18 cellular contexts compared by ENCODE assay signal in genomic region chr2:159126653-159127052, GRCh38.
DNase-seq lines count a peak whose midpoint lies in the region; ATAC-seq and TF ChIP-seq lines count a peak whose summit lies in the region.
"Had no signal": no experiment of that assay in that cellular context is flagged by ENCODE, and none has a peak within 500 bp of the region (broad histone marks: within the 10 kb centered on the region; RNA-seq: fewer than 3 reads in every experiment).

No MANE protein-coding gene starts in this region.

- H4K20me1 ChIP-seq in DND-41 (ENCODE audit: insufficient read depth, low read length) (no peaks in the 10 kb centered on the region), PC-3 (ENCODE audit: low read length) (no peaks in the 10 kb centered on the region)

- H3K9me2 ChIP-seq in PC-3 (replicated peaks; ENCODE audit: low read length), result no peaks in the 10 kb centered on the region

- no peak for DNase-seq in DND-41
- DNase-seq in PC-3, result peak; percentile 48
- DNase-seq in epithelial cell of prostate (ENCODE audit: low read depth, low spot score), result no peak
- DNase-seq in breast epithelium (ENCODE audit: low spot score in 2 of 2), result no peak
- DNase-seq in ACHN, result no peak
- DNase-seq in stimulated activated CD4-positive, alpha-beta T cell treated with anti-CD3 and anti-CD28 coated beads, Interleukin-1b, Interleukin-23, amount 100 ng/mL, for 48 hours, result no peak
- DNase-seq: activated CD4-positive, alpha-beta T cell treated with anti-CD3 and anti-CD28 coated beads, Interleukin-2, amount 10 ng/mL, durations not matched to agents 24 days and 14 days; activated naive CD4-positive, alpha-beta T cell treated with anti-CD3 and anti-CD28 coated beads, Interleukin-2, amount 50 U/mL, for 16 hours; MM.1S; NCI-H187 treated with DMSO at 0.1 percent for 48 hours; NCI-H510A treated with DMSO at 0.1 percent for 48 hours; T1000 had no signal

- in situ Hi-C loops in ACHN (cut with HindIII; ENCODE audit: low pct_ligation_motif_present, low pct_unique_long_range_greater_than_20kb, low sequenced_read_pairs), result no loop called here

- peaks cover 14% of the 10 kb centered on the region for H3K36me3 Mint-ChIP-seq in nephron (ENCODE audit: low read depth)

- no peak for ATAC-seq in DND-41 (ENCODE audit: insufficient read depth, low read depth)
- no peak for ATAC-seq in PC-3
- no peak for ATAC-seq in HG03196 (IDR thresholded peaks at IDR 0.05; ENCODE audit: unreplicated experiment)
- ATAC-seq: HCT116 had no signal

- H3K79me2 ChIP-seq in DND-41 (ENCODE audit: insufficient read depth, low read length), result peaks cover 3% of the 10 kb centered on the region; the same call in 1 of the 2 replicates
- peaks cover 15% of the 10 kb centered on the region for H3K79me2 ChIP-seq in PC-3 (ENCODE audit: low read length)

- TF ChIP-seq POLR2A in breast epithelium (IDR thresholded peaks at IDR 0.05), result no peak

- peaks cover 76% of the 10 kb centered on the region for H3K4me1 Mint-ChIP-seq in nephron

- H3K9ac ChIP-seq in DND-41 (ENCODE audit: low read depth, low read length) (no peak overlapping the region), PC-3 (ENCODE audit: low read length) (no peak overlapping the region)
- H3K9ac ChIP-seq: neural progenitor cell had no signal

- no TSS peak for BruUV-seq in PC-3 (replicated peaks; lab: Mats Ljungman, UMichigan)

- TF ChIP-seq CTCF in DND-41 (IDR thresholded peaks at IDR 0.05; ENCODE audit: borderline replicate concordance, extremely low read depth, low read length, poor library complexity, severe bottlenecking) (no peak), PC-3 (conservative IDR thresholded peaks at IDR 0.05; ENCODE audit: low read depth, low read length) (no peak), nephron (IDR thresholded peaks at IDR 0.05; ENCODE audit: unreplicated experiment in 3 of 3) (no peak), breast epithelium (IDR thresholded peaks at IDR 0.05) (no peak)

- intact Hi-C loops in PC-3 (cut with micrococcal nuclease) (no loop called here), breast epithelium (cut with DNase I; ENCODE audit: low total_unique reads) (loop anchor here (10.0 kb wide), 1 partner anchor 92 kb away; no protein-coding TSS in a partner anchor)

- no peaks in the 10 kb centered on the region for H3K27me3 Mint-ChIP-seq in nephron (ENCODE audit: low read depth)
- H3K27me3 Mint-ChIP-seq: activated CD4-positive, alpha-beta T cell treated with anti-CD3 and anti-CD28 coated beads, Interleukin-2, amount 10 ng/mL, durations not matched to agents 24 days and 14 days; central memory CD8-positive, alpha-beta T cell had no signal

- no peaks in the 10 kb centered on the region for H3K9me3 ChIP-seq in DND-41 (ENCODE audit: insufficient read depth, low read length, severe bottlenecking)
- H3K9me3 ChIP-seq in PC-3 (ENCODE audit: low read length), result no peaks in the 10 kb centered on the region
- no peaks in the 10 kb centered on the region for H3K9me3 ChIP-seq in breast epithelium
- H3K9me3 ChIP-seq: vagina had no signal

- H3K4me2 ChIP-seq in DND-41 (ENCODE audit: insufficient read depth, low read length) (no peak overlapping the region), PC-3 (ENCODE audit: low read length) (no peak overlapping the region)
- H3K4me2 ChIP-seq: neural progenitor cell had no signal

- CTCF ChIA-PET in PC-3 (lab: Charles Lee), result no interaction called here

- no peaks in the 10 kb centered on the region for H3F3A ChIP-seq in PC-3 (ENCODE audit: low read length, unreplicated experiment)

- peak overlapping the region; percentile 83 to 96 (median 89) for H3K27ac Mint-ChIP-seq in nephron
- H3K27ac Mint-ChIP-seq: activated CD4-positive, alpha-beta T cell treated with anti-CD3 and anti-CD28 coated beads, Interleukin-2, amount 10 ng/mL, durations not matched to agents 24 days and 14 days; neural progenitor cell had no signal

- peaks cover 75% of the 10 kb centered on the region for H3K4me1 ChIP-seq in DND-41 (ENCODE audit: insufficient read depth, low read length)
- peaks cover 42% of the 10 kb centered on the region for H3K4me1 ChIP-seq in PC-3 (ENCODE audit: insufficient read depth, low read length)
- H3K4me1 ChIP-seq in breast epithelium, result no peaks in the 10 kb centered on the region

- no peak overlapping the region for H3K4me3 Mint-ChIP-seq in nephron
- H3K4me3 Mint-ChIP-seq: activated CD4-positive, alpha-beta T cell treated with anti-CD3 and anti-CD28 coated beads, Interleukin-2, amount 10 ng/mL, durations not matched to agents 24 days and 14 days; central memory CD8-positive, alpha-beta T cell; neural progenitor cell had no signal

- H3K36me3 ChIP-seq in DND-41 (ENCODE audit: insufficient read depth, low read length), result no peaks in the 10 kb centered on the region
- 0 out of 2 replicates have a peak, but pooled peaks cover 4% of the 10 kb centered on the region for H3K36me3 ChIP-seq in PC-3 (ENCODE audit: low read depth, low read length)
- H3K36me3 ChIP-seq in breast epithelium, result no peaks in the 10 kb centered on the region
- H3K36me3 ChIP-seq: neural progenitor cell, vagina had no signal

- H3K27me3 ChIP-seq in DND-41 (ENCODE audit: insufficient read depth, low read length, poor library complexity) (no peaks in the 10 kb centered on the region), PC-3 (ENCODE audit: low read length) (no peaks in the 10 kb centered on the region), breast epithelium (no peaks in the 10 kb centered on the region)
- H3K27me3 ChIP-seq: neural progenitor cell, vagina had no signal

- POLR2A ChIA-PET in PC-3 (lab: Charles Lee; ENCODE audit: unreplicated experiment), result no interaction called here

- H3K27ac ChIP-seq in DND-41 (ENCODE audit: low read length) (peak overlapping the region; percentile 40; the same call in 1 of the 2 replicates), PC-3 (ENCODE audit: low read length) (no peak overlapping the region), epithelial cell of prostate (peak overlapping the region; percentile 86), breast epithelium (no peak overlapping the region)
- H3K27ac ChIP-seq: neural progenitor cell, vagina had no signal

- H3K4me3 ChIP-seq in DND-41 (ENCODE audit: low read depth in 1 of 2, low read length in 2 of 2) (no peak overlapping the region), PC-3 (ENCODE audit: low read length) (no peak overlapping the region), breast epithelium (no peak overlapping the region)
- H3K4me3 ChIP-seq: neural progenitor cell, vagina had no signal

- no peak overlapping the region for H2AFZ ChIP-seq in DND-41 (ENCODE audit: low read depth, low read length)
- no peak overlapping the region for H2AFZ ChIP-seq in PC-3 (ENCODE audit: low read length)
- H2AFZ ChIP-seq: neural progenitor cell had no signal

- no peaks in the 10 kb centered on the region for H3K9me3 Mint-ChIP-seq in nephron
- H3K9me3 Mint-ChIP-seq: activated CD4-positive, alpha-beta T cell treated with anti-CD3 and anti-CD28 coated beads, Interleukin-2, amount 10 ng/mL, durations not matched to agents 24 days and 14 days; central memory CD8-positive, alpha-beta T cell; neural progenitor cell had no signal

Comparison
In these comparisons a context has a peak if more than half of its experiments do, and no peak if none do; other contexts are left out.
1. H3K27ac ChIP-seq: peak in DND-41 (single experiment) and epithelial cell of prostate (single experiment); none in PC-3 (single experiment) and breast epithelium (0 of 2).